Comparison of ENCODE assay signal across 22 cellular contexts in genomic region chr18:56380682-56381081, GRCh38.
DNase-seq lines count a peak whose midpoint lies in the region; ATAC-seq and TF ChIP-seq lines count a peak whose summit lies in the region.
"Had no signal": no experiment of that assay in that cellular context is flagged by ENCODE, and none has a peak within 500 bp of the region (broad histone marks: within the 10 kb centered on the region; RNA-seq: fewer than 3 reads in every experiment).

No MANE protein-coding gene starts in this region.

- intact Hi-C loops in upper lobe of right lung (cut with DNase I): no loop called here

- H3K36me3 Mint-ChIP-seq in GM23338 (ENCODE audit: low read depth): no peaks in the 10 kb centered on the region
- H3K36me3 Mint-ChIP-seq: CD14-positive monocyte; CD4-positive, alpha-beta memory T cell; CD4-positive, CD25-positive, alpha-beta regulatory T cell; CD8-positive, alpha-beta memory T cell had no signal

- H3K9me2 ChIP-seq in GM23338 (ENCODE audit: insufficient read depth): peaks cover 7% of the 10 kb centered on the region; the same call in 1 of the 2 replicates

- no peak overlapping the region for H2AK5ac ChIP-seq in neuronal stem cell (ENCODE audit: low read depth, low read length)

- no peak overlapping the region for H4K91ac ChIP-seq in neuronal stem cell (ENCODE audit: low read depth, low read length, poor library complexity)

- no peaks in the 10 kb centered on the region for H3F3A ChIP-seq in GM23338 (replicated peaks; ENCODE audit: low read depth)

- no peaks in the 10 kb centered on the region for H3K79me1 ChIP-seq in neuronal stem cell (ENCODE audit: low read depth, low read length)

- WGBS in neuronal stem cell (ENCODE audit: extremely low coverage in 2 of 2, insufficient read length in 2 of 2, insufficient replicate concordance in 1 of 2), 2 donors: no CpG with 5 or more reads among the region's 8 CpGs

- no peaks in the 10 kb centered on the region for H3K27me3 Mint-ChIP-seq in GM23338 (ENCODE audit: insufficient read depth, low read depth, poor library complexity)
- H3K27me3 Mint-ChIP-seq: CD4-positive, alpha-beta memory T cell; CD4-positive, CD25-positive, alpha-beta regulatory T cell had no signal

- H3K36me3 ChIP-seq in GM23338 (ENCODE audit: insufficient read depth) (no peaks in the 10 kb centered on the region), neuronal stem cell (replicated peaks in 1 of 2; ENCODE audit: control insufficient read depth in 2 of 2, insufficient read depth in 2 of 2, low read length in 2 of 2) (no peaks in the 10 kb centered on the region), upper lobe of right lung (no peaks in the 10 kb centered on the region)
- H3K36me3 ChIP-seq: BE2C, BLaER1 had no signal

- H2BK12ac ChIP-seq in neuronal stem cell (ENCODE audit: low read length): no peak overlapping the region

- ATAC-seq in GM23338 (no peak), upper lobe of right lung (no peak)

- H3K4me2 ChIP-seq in GM23338: no peak overlapping the region
- H3K4me2 ChIP-seq in neuronal stem cell (ENCODE audit: insufficient read depth, low read length, poor library complexity, severe bottlenecking): no peak overlapping the region
- H3K4me2 ChIP-seq: BLaER1 had no signal

- H3K9me3 ChIP-seq in neuronal stem cell (replicated peaks in 1 of 2; ENCODE audit: control insufficient read depth in 2 of 2, insufficient read depth in 1 of 2, low read depth in 1 of 2, low read length in 2 of 2) (no peaks in the 10 kb centered on the region), upper lobe of right lung (no peaks in the 10 kb centered on the region)
- H3K9me3 ChIP-seq: BE2C, BLaER1 had no signal

- no peak overlapping the region for H2BK15ac ChIP-seq in neuronal stem cell (ENCODE audit: low read length)

- DNase-seq in Daoy (ENCODE audit: low read depth) (peak; percentile 12), GM23338 (ENCODE audit: low spot score) (no peak), neuronal stem cell (ENCODE audit: low spot score) (no peak), AML-193 (lab: John Stamatoyannopoulos, UW) (no peak), upper lobe of right lung (no peak), T-helper 1 cell (no peak)
- DNase-seq: 8988T; ACHN; BE2C; C1 segment of cervical spinal cord; CD4-positive, alpha-beta memory T cell; CD4-positive, CD25-positive, alpha-beta regulatory T cell; CD8-positive, alpha-beta memory T cell; COR-L47; DMS 273 treated with DMSO at 0.1 percent for 48 hours; DMS153; DMS53; DMS79; DND-41; GF-D8 had no signal

- no peaks in the 10 kb centered on the region; the same call in 2 of the 3 replicates for H3K4me1 Mint-ChIP-seq in GM23338
- H3K4me1 Mint-ChIP-seq: CD4-positive, CD25-positive, alpha-beta regulatory T cell; CD8-positive, alpha-beta memory T cell had no signal

- no peak overlapping the region for H2BK120ac ChIP-seq in neuronal stem cell (ENCODE audit: low read depth, low read length)

- H3K27ac Mint-ChIP-seq in GM23338: no peak overlapping the region
- H3K27ac Mint-ChIP-seq: CD14-positive monocyte; CD4-positive, alpha-beta memory T cell; CD4-positive, CD25-positive, alpha-beta regulatory T cell; CD8-positive, alpha-beta memory T cell had no signal

- no peak overlapping the region for H2BK5ac ChIP-seq in neuronal stem cell (ENCODE audit: low read length)

- no peaks in the 10 kb centered on the region for H3K4me1 ChIP-seq in GM23338 (ENCODE audit: insufficient read depth)
- no peaks in the 10 kb centered on the region for H3K4me1 ChIP-seq in neuronal stem cell (ENCODE audit: control insufficient read depth in 2 of 2, insufficient read depth in 1 of 2, low read depth in 1 of 2, low read length in 2 of 2)
- H3K4me1 ChIP-seq in upper lobe of right lung: no peaks in the 10 kb centered on the region
- H3K4me1 ChIP-seq: BE2C, BLaER1 had no signal

- H3K27me3 ChIP-seq in GM23338 (ENCODE audit: insufficient read depth): no peaks in the 10 kb centered on the region
- H3K27me3 ChIP-seq in neuronal stem cell (ENCODE audit: control insufficient read depth in 3 of 3, insufficient read depth in 3 of 3, low read depth in 1 of 3, low read length in 3 of 3): no peaks in the 10 kb centered on the region
- no peaks in the 10 kb centered on the region for H3K27me3 ChIP-seq in upper lobe of right lung
- H3K27me3 ChIP-seq: BE2C, BLaER1 had no signal

- H3K9me3 Mint-ChIP-seq in GM23338: no peaks in the 10 kb centered on the region

- no peaks in the 10 kb centered on the region for H4K20me1 ChIP-seq in GM23338 (replicated peaks; ENCODE audit: insufficient read depth)
- H4K20me1 ChIP-seq: BLaER1 had no signal

- H3K4me3 ChIP-seq in GM23338 (no peak overlapping the region), neuronal stem cell (ENCODE audit: low read length in 2 of 2) (no peak overlapping the region), upper lobe of right lung (no peak overlapping the region)
- H3K4me3 ChIP-seq: BLaER1 had no signal

- H3K23ac ChIP-seq in neuronal stem cell (ENCODE audit: low read depth, low read length, poor library complexity): no peak overlapping the region

- H3K79me2 ChIP-seq in GM23338 (replicated peaks; ENCODE audit: insufficient read depth): no peaks in the 10 kb centered on the region

- H4K8ac ChIP-seq in neuronal stem cell (ENCODE audit: low read depth, low read length): no peak overlapping the region

- no peak overlapping the region for H3K18ac ChIP-seq in neuronal stem cell (ENCODE audit: low read length)

- H3K4me3 Mint-ChIP-seq in GM23338: no peak overlapping the region
- H3K4me3 Mint-ChIP-seq: CD14-positive monocyte; CD4-positive, alpha-beta memory T cell; CD4-positive, CD25-positive, alpha-beta regulatory T cell; CD8-positive, alpha-beta memory T cell had no signal

- no peak overlapping the region for H3K4ac ChIP-seq in neuronal stem cell (ENCODE audit: low read length)

- no peak for TF ChIP-seq CTCF in GM23338 (conservative IDR thresholded peaks at IDR 0.05; ENCODE audit: low read depth in 2 of 2)
- TF ChIP-seq CTCF in upper lobe of right lung (IDR thresholded peaks at IDR 0.05): no peak

- peak overlapping the region; percentile 65; the same call in 1 of the 2 replicates for H2AFZ ChIP-seq in GM23338
- peak overlapping the region; percentile 14 for H2AFZ ChIP-seq in neuronal stem cell (ENCODE audit: low read length)

- H3K27ac ChIP-seq in GM23338 (ENCODE audit: low read depth): no peak overlapping the region
- no peak overlapping the region for H3K27ac ChIP-seq in neuronal stem cell (replicated peaks; ENCODE audit: low read length)
- H3K27ac ChIP-seq in upper lobe of right lung: no peak overlapping the region
- H3K27ac ChIP-seq: BLaER1 had no signal

- no peak overlapping the region for H3K14ac ChIP-seq in neuronal stem cell (ENCODE audit: low read length)

- H3K9ac ChIP-seq in neuronal stem cell (ENCODE audit: low read depth, low read length, poor library complexity): no peak overlapping the region
- H3K9ac ChIP-seq: BLaER1 had no signal

TF ChIP-seq in GM23338, 12 proteins besides CTCF, POLR2A, EP300 and RAD21 (continues in another document):
- TF ChIP-seq EZH2phosphoT487 (IDR thresholded peaks at IDR 0.05; ENCODE audit: unreplicated experiment) (no peak), JUNB (IDR thresholded peaks at IDR 0.05; ENCODE audit: unreplicated experiment) (no peak), NANOG (IDR thresholded peaks at IDR 0.05; ENCODE audit: borderline replicate concordance) (no peak), STAT1 (IDR thresholded peaks at IDR 0.05; ENCODE audit: unreplicated experiment) (no peak)
